ENCODE assay signal across 20 cellular contexts in genomic region chr11:10518891-10519290, GRCh38. TPM values are rescaled to one million over a fixed set of nuclear protein-coding genes. Genes with fewer than 3 reads are reported as not detected.
"Had no signal": no experiment of that assay in that cellular context is flagged by ENCODE, and none has a peak within 500 bp of the region (broad histone marks: within the 10 kb centered on the region; RNA-seq: fewer than 3 reads in every experiment).

No MANE protein-coding gene starts in this region.

- H3K27ac ChIP-seq: colonic mucosa, gastrocnemius medialis, heart left ventricle, pancreas, right lobe of liver, stomach, thyroid gland had no signal

- H3K4me1 ChIP-seq: colonic mucosa, pancreas, right lobe of liver, thyroid gland had no signal

- DNase-seq: activated B cell treated with CpG ODN at 0.5 μM for 24 hours; activated CD4-positive, alpha-beta memory T cell treated with anti-CD3 and anti-CD28 coated beads for 36 hours; activated CD4-positive, alpha-beta T cell treated with anti-CD3 and anti-CD28 coated beads for 4 hours; activated CD8-positive, alpha-beta memory T cell treated with anti-CD3 and anti-CD28 coated beads, Interleukin-2, amount 10 ng/mL, durations not matched to agents 7 days and 5 days; activated naive CD8-positive, alpha-beta T cell treated with anti-CD3 and anti-CD28 coated beads for 36 hours; amniotic stem cell; colonic mucosa; erythroblast; gastrocnemius medialis; heart left ventricle; left cardiac atrium; naive thymus-derived CD8-positive, alpha-beta T cell; pancreas; right lobe of liver; small intestine; stimulated activated CD4-positive, alpha-beta T cell treated with anti-CD3 and anti-CD28 coated beads, Interleukin-4, amount 100 ng/mL, for 1 hour; stomach; T-helper 1 cell; T-helper 9 cell; thyroid gland had no signal

- H3K9me3 ChIP-seq: colonic mucosa, gastrocnemius medialis, heart left ventricle, pancreas, right lobe of liver, stomach, thyroid gland had no signal

- H3K27me3 ChIP-seq: colonic mucosa, gastrocnemius medialis, heart left ventricle, pancreas, right lobe of liver, stomach, thyroid gland had no signal

- ATAC-seq: activated CD8-positive, alpha-beta memory T cell treated with anti-CD3 and anti-CD28 coated beads, Interleukin-2, amount 10 ng/mL, durations not matched to agents 7 days and 5 days; gastrocnemius medialis; heart left ventricle; left cardiac atrium; naive thymus-derived CD8-positive, alpha-beta T cell; pancreas; right lobe of liver had no signal

- H3K4me3 ChIP-seq: colonic mucosa, gastrocnemius medialis, heart left ventricle, pancreas, right lobe of liver, stomach, thyroid gland had no signal

RNA-seq across cellular contexts. Expression of gene LYVE1, which starts 49.6 kb away (rescaled TPM):
- total RNA-seq: activated B cell treated with CpG ODN at 0.5 μM for 24 hours; activated CD4-positive, alpha-beta memory T cell treated with anti-CD3 and anti-CD28 coated beads for 36 hours; activated CD8-positive, alpha-beta memory T cell treated with anti-CD3 and anti-CD28 coated beads, Interleukin-2, amount 10 ng/mL, durations not matched to agents 7 days and 5 days; activated naive CD8-positive, alpha-beta T cell treated with anti-CD3 and anti-CD28 coated beads for 36 hours; naive thymus-derived CD8-positive, alpha-beta T cell had no signal
- polyA plus RNA-seq: naive thymus-derived CD8-positive, alpha-beta T cell had no signal
